8 cellular contexts compared by ENCODE assay signal in genomic region chr14:55089547-55090153, GRCh38. TPM values are rescaled to one million over a fixed set of nuclear protein-coding genes. Genes with fewer than 3 reads are reported as not detected.
DNase-seq lines count a peak whose midpoint lies in the region; ATAC-seq, FAIRE-seq and TF ChIP-seq lines count a peak whose summit lies in the region.
"Not testable (repeated sequence)": the region's sequence is repeated elsewhere in the genome, so short reads cannot be mapped to it uniquely, and the experiment has no call there.

No MANE protein-coding gene starts in this region.

- H3K4me3 Mint-ChIP-seq in CD4-positive, CD25-positive, alpha-beta regulatory T cell: not testable (repeated sequence)

- H3K36me3 Mint-ChIP-seq in CD4-positive, CD25-positive, alpha-beta regulatory T cell: not testable (repeated sequence)

- H3K4me1 Mint-ChIP-seq in CD4-positive, CD25-positive, alpha-beta regulatory T cell: peaks cover 8 to 21% (median 12%) of the 10 kb centered on the region in 4 donors

- CTCF ChIA-PET in HepG2 (lab: Yijun Ruan, JAX; ENCODE audit: low intra/inter-chr PET ratio, low total read pairs): interaction anchor here (3.2 kb wide), 1 partner anchor 70 kb away, joined by 74 read pairs; no protein-coding TSS in a partner anchor

- H3K4me1 ChIP-seq in CD4-positive, CD25-positive, alpha-beta regulatory T cell (ENCODE audit: control insufficient read depth, insufficient read depth, low read length, poor library complexity, severe bottlenecking); HepG2 (ENCODE audit: insufficient read depth, low read length): not testable (repeated sequence)

- not testable (repeated sequence) for H3K9me3 ChIP-seq in CD4-positive, CD25-positive, alpha-beta regulatory T cell (ENCODE audit: control insufficient read depth in 2 of 2, low read length in 2 of 2); HepG2 (ENCODE audit: low read length)

- H3K9ac ChIP-seq in HepG2 (ENCODE audit: insufficient read depth, low read depth, low read length): not testable (repeated sequence)

- peak; percentile 82 for TF ChIP-seq RAD21 in HepG2 (CRISPR knock-in tag; IDR thresholded peaks at IDR 0.05)

- H3K27ac Mint-ChIP-seq in CD4-positive, CD25-positive, alpha-beta regulatory T cell: peak overlapping the region in 2 of 3 donors; percentile 49 to 71

- ATAC-seq in CD4-positive, CD25-positive, alpha-beta regulatory T cell (ENCODE audit: low read depth in 2 of 2): peak; percentile 94 to 98
- ATAC-seq in GM19455 (IDR thresholded peaks at IDR 0.05; ENCODE audit: unreplicated experiment): peak; percentile 75
- peak; percentile 95 for ATAC-seq in HepG2

- H3K27ac ChIP-seq in CD4-positive, CD25-positive, alpha-beta regulatory T cell (ENCODE audit: insufficient read depth, low read length, poor library complexity, severe bottlenecking); HepG2 (ENCODE audit: extremely low read length, insufficient read depth, low read length): not testable (repeated sequence)

- not testable (repeated sequence) for TF ChIP-seq POLR2A in HepG2 (IDR thresholded peaks at IDR 0.05; ENCODE audit: insufficient read depth in 1 of 2, low read depth in 2 of 2, low read length in 2 of 2)

- POLR2A ChIA-PET in HepG2 (lab: Yijun Ruan, JAX): interaction anchor here (0.6 kb wide), 1 partner anchor 70 kb away, joined by 4 read pairs; no protein-coding TSS in a partner anchor

- peak overlapping the region; percentile 24 for H3K4me3 ChIP-seq in CD4-positive, CD25-positive, alpha-beta regulatory T cell (ENCODE audit: low read depth, low read length)
- H3K4me3 ChIP-seq in HepG2 (replicated peaks in 1 of 3; ENCODE audit: insufficient read depth in 1 of 3, low read depth in 2 of 3, low read length in 3 of 3): 0 out of 6 replicates have a peak overlapping the region, but pooled peaks of 1 of the 3 experiments have one; percentile 33

- peak overlapping the region; percentile 83 for H2AFZ ChIP-seq in HepG2 (ENCODE audit: low read length)

- not testable (repeated sequence) for TF ChIP-seq EP300 in HepG2 (IDR thresholded peaks at IDR 0.05; ENCODE audit: low read depth in 2 of 2, low read length in 2 of 2); HepG2 (CRISPR knock-in tag; IDR thresholded peaks at IDR 0.05; ENCODE audit: borderline replicate concordance)

- not testable (repeated sequence) for H3K9me3 Mint-ChIP-seq in CD4-positive, CD25-positive, alpha-beta regulatory T cell

- H4K20me1 ChIP-seq in HepG2 (ENCODE audit: insufficient read depth, low read length): not testable (repeated sequence)

- not testable (repeated sequence) for H3K79me2 ChIP-seq in HepG2 (ENCODE audit: insufficient read depth, low read length)

- peak overlapping the region; percentile 67 for H3K4me2 ChIP-seq in HepG2 (ENCODE audit: low read depth, low read length)

- FAIRE-seq in HepG2 (lab: Jason Lieb, UNC): peak; percentile 83

- not testable (repeated sequence) for H3K36me3 ChIP-seq in CD4-positive, CD25-positive, alpha-beta regulatory T cell (ENCODE audit: control insufficient read depth, insufficient read depth, low read length); HepG2 (replicated peaks in 1 of 2; ENCODE audit: control insufficient read depth in 1 of 2, insufficient read depth in 2 of 2, low read length in 2 of 2)

- 37% methylated on average over 13 of the region's 13 CpGs for WGBS in HepG2 (ENCODE audit: low lambda C conversion rate)

- BruUV-seq in HepG2 (replicated peaks; lab: Mats Ljungman, UMichigan): not testable (repeated sequence)

- peak; percentile 62 to 87 (median 74) for DNase-seq in CD4-positive, CD25-positive, alpha-beta regulatory T cell
- DNase-seq in HT-29 (ENCODE audit: low spot score): peak; percentile 84
- peak; percentile 10 for DNase-seq in NCI-H82 treated with DMSO at 0.1 percent for 48 hours (lab: John Stamatoyannopoulos, UW; ENCODE audit: unreplicated experiment)
- DNase-seq in activated CD4-positive, alpha-beta T cell treated with anti-CD3 and anti-CD28 coated beads, Interleukin-2, amount 50 U/mL, for 24 hours (ENCODE audit: low read depth in 1 of 2, low spot score in 1 of 2): peak; percentile 44 to 68
- peak; percentile 77 for DNase-seq in dedifferentiated amniotic fluid mesenchymal stem cell (ENCODE audit: extremely low spot score)
- peak; percentile 62 for DNase-seq in HepG2 (ENCODE audit: low spot score)
- peak; percentile 80 for DNase-seq in stimulated activated CD4-positive, alpha-beta T cell treated with anti-CD3 and anti-CD28 coated beads, Interleukin-4, amount 100 ng/mL, for 24 hours

- TF ChIP-seq CTCF in HepG2 (CRISPR knock-in tag; IDR thresholded peaks at IDR 0.05): peak; percentile 88

- in situ Hi-C loops in HepG2 (cut with HindIII; ENCODE audit: extremely low pct_ligation_motif_present, low pct_unique_long_range_greater_than_20kb): loop anchor here (5.0 kb wide), 1 partner anchor 68 kb away; no protein-coding TSS in a partner anchor

- H3K27me3 ChIP-seq in CD4-positive, CD25-positive, alpha-beta regulatory T cell (ENCODE audit: control insufficient read depth, insufficient read depth, low read length); HepG2 (ENCODE audit: control insufficient read depth in 1 of 2, insufficient read depth in 2 of 2, low read length in 2 of 2): not testable (repeated sequence)

- intact Hi-C loops in HepG2 (cut with micrococcal nuclease; ENCODE audit: unreplicated experiment): loop anchor here (1.0 kb wide), 2 partner anchors 40 to 72 kb away; partner anchors contain the start of gene LGALS3

- H3K27me3 Mint-ChIP-seq in CD4-positive, CD25-positive, alpha-beta regulatory T cell: not testable (repeated sequence)

TF ChIP-seq in HepG2, 621 proteins besides CTCF, POLR2A, EP300 and RAD21 (continues in another document):
- TF ChIP-seq MIXL1 (CRISPR knock-in tag; IDR thresholded peaks at IDR 0.05) (0 out of 2 replicates have a peak, but pooled peaks have one; percentile 48), SAP130 (CRISPR knock-in tag; IDR thresholded peaks at IDR 0.05; ENCODE audit: low read depth) (peak; percentile 22; the same call in 1 of the 2 replicates)

RNA-seq across cellular contexts. Expression of gene MAPK1IP1L, which starts 38.2 kb away (rescaled TPM):
- total RNA-seq in CD4-positive, CD25-positive, alpha-beta regulatory T cell: 193 TPM
- polyA plus RNA-seq in CD4-positive, CD25-positive, alpha-beta regulatory T cell: 100 to 1,000 TPM in 2 of 4 donors, 10 to 100 TPM in 2; 97.1 to 129 (median 101) TPM
- 15.9 and 29.5 TPM in 2 replicates for total RNA-seq in HT-29 (2014; rRNA removed; shearing (Covaris generic))
- total RNA-seq in HepG2 (2016; rRNA removed; fragmentation: Illumina TruSeq; extraction: Trizol): 27.8 and 34.7 TPM in 2 replicates
- total RNA-seq in HepG2 (2016; cell fraction: cytosol; rRNA removed; fragmentation: Illumina TruSeq; extraction: Trizol; ENCODE audit: low read depth): 2.8 and 4.2 TPM in 2 replicates
- 29.3 and 32.0 TPM in 2 replicates for total RNA-seq in HepG2 (2016; cell fraction: insoluble cytoplasmic fraction; rRNA removed; fragmentation: Illumina TruSeq; extraction: Trizol)
- total RNA-seq in HepG2 (2016; cell fraction: membrane; rRNA removed; fragmentation: Illumina TruSeq; extraction: Trizol): 12.6 and 12.7 TPM in 2 replicates
- 17.7 and 20.5 TPM in 2 replicates for total RNA-seq in HepG2 (2016; cell fraction: nucleus; rRNA removed; fragmentation: Illumina TruSeq; extraction: Trizol)
- polyA plus RNA-seq in HepG2 (2011; rRNA removed): 68.4 and 75.0 TPM in 2 replicates
- polyA plus RNA-seq in HepG2 (2011; cell fraction: cytosol; rRNA removed): 61.6 and 93.2 TPM in 2 replicates
- 45.3 and 52.4 TPM in 2 replicates for polyA plus RNA-seq in HepG2 (2011; cell fraction: nucleus; rRNA removed)
- 33.3 and 36.8 TPM in 2 replicates for polyA plus RNA-seq in HepG2 (2012)
- polyA plus RNA-seq in HepG2 (2016; cell fraction: cytosol; fragmentation: Illumina TruSeq; extraction: Trizol; ENCODE audit: low read depth): 5.4 and 5.8 TPM in 2 replicates
- polyA plus RNA-seq in HepG2 (2016; cell fraction: insoluble cytoplasmic fraction; fragmentation: Illumina TruSeq; extraction: Trizol; ENCODE audit: low read depth): 79.6 and 99.5 TPM in 2 replicates
- 15.8 and 16.6 TPM in 2 replicates for polyA plus RNA-seq in HepG2 (2016; cell fraction: membrane; fragmentation: Illumina TruSeq; extraction: Trizol; ENCODE audit: low read depth)
- polyA plus RNA-seq in HepG2 (2016; cell fraction: nucleus; fragmentation: Illumina TruSeq; extraction: Trizol; ENCODE audit: insufficient read depth, low read depth): 51.2 and 62.0 TPM in 2 replicates
- polyA minus RNA-seq in HepG2 (2011; rRNA and poly(A)+ RNA removed; ENCODE audit: low replicate concordance): 301 and 575 TPM in 2 replicates
- 97.3 and 111 TPM in 2 replicates for polyA minus RNA-seq in HepG2 (2011; cell fraction: cytosol; rRNA and poly(A)+ RNA removed)
- polyA minus RNA-seq in HepG2 (2011; cell fraction: nucleus; rRNA and poly(A)+ RNA removed): 22.1 and 23.1 TPM in 2 replicates

RNA-seq across cellular contexts. Expression of gene LGALS3, which starts 39.4 kb away (rescaled TPM):
- total RNA-seq in CD4-positive, CD25-positive, alpha-beta regulatory T cell: 58.6 TPM
- polyA plus RNA-seq in CD4-positive, CD25-positive, alpha-beta regulatory T cell: 100 to 1,000 TPM; 163 to 313 (median 194) TPM
- total RNA-seq in HT-29 (2014; rRNA removed; shearing (Covaris generic)): 165 and 178 TPM in 2 replicates
- 5.0 and 6.3 TPM in 2 replicates for total RNA-seq in HepG2 (2016; rRNA removed; fragmentation: Illumina TruSeq; extraction: Trizol)
- 2.6 and 3.6 TPM in 2 replicates for total RNA-seq in HepG2 (2016; cell fraction: cytosol; rRNA removed; fragmentation: Illumina TruSeq; extraction: Trizol; ENCODE audit: low read depth)
- total RNA-seq in HepG2 (2016; cell fraction: insoluble cytoplasmic fraction; rRNA removed; fragmentation: Illumina TruSeq; extraction: Trizol): 6.6 and 7.4 TPM in 2 replicates
- total RNA-seq in HepG2 (2016; cell fraction: membrane; rRNA removed; fragmentation: Illumina TruSeq; extraction: Trizol): 2.7 and 2.8 TPM in 2 replicates
- 2.9 TPM in 2 replicates for total RNA-seq in HepG2 (2016; cell fraction: nucleus; rRNA removed; fragmentation: Illumina TruSeq; extraction: Trizol)
- polyA plus RNA-seq in HepG2 (2011; rRNA removed): 92.2 and 97.4 TPM in 2 replicates
- polyA plus RNA-seq in HepG2 (2011; cell fraction: cytosol; rRNA removed): 78.8 and 85.7 TPM in 2 replicates
- polyA plus RNA-seq in HepG2 (2011; cell fraction: nucleus; rRNA removed): 48.6 and 48.9 TPM in 2 replicates
- polyA plus RNA-seq in HepG2 (2012): 16.0 and 39.9 TPM in 2 replicates
- polyA plus RNA-seq in HepG2 (2016; cell fraction: cytosol; fragmentation: Illumina TruSeq; extraction: Trizol; ENCODE audit: low read depth): 5.0 and 5.9 TPM in 2 replicates
- polyA plus RNA-seq in HepG2 (2016; cell fraction: insoluble cytoplasmic fraction; fragmentation: Illumina TruSeq; extraction: Trizol; ENCODE audit: low read depth): 10.5 and 10.8 TPM in 2 replicates
- 3.3 TPM in 2 replicates for polyA plus RNA-seq in HepG2 (2016; cell fraction: membrane; fragmentation: Illumina TruSeq; extraction: Trizol; ENCODE audit: low read depth)
- 6.0 and 6.6 TPM in 2 replicates for polyA plus RNA-seq in HepG2 (2016; cell fraction: nucleus; fragmentation: Illumina TruSeq; extraction: Trizol; ENCODE audit: insufficient read depth, low read depth)
- polyA minus RNA-seq in HepG2 (2011; rRNA and poly(A)+ RNA removed; ENCODE audit: low replicate concordance): 42.0 and 143 TPM in 2 replicates
- polyA minus RNA-seq in HepG2 (2011; cell fraction: cytosol; rRNA and poly(A)+ RNA removed): 30.7 and 33.1 TPM in 2 replicates
- 12.0 and 17.0 TPM in 2 replicates for polyA minus RNA-seq in HepG2 (2011; cell fraction: nucleus; rRNA and poly(A)+ RNA removed)

Comparison
In these comparisons a context has a peak if more than half of its experiments do, and no peak if none do; other contexts are left out.
1. DNase-seq: peak in every context shown above with its lines; median percentile 84 in HT-29; 80 in stimulated activated CD4-positive, alpha-beta T cell treated with anti-CD3 and anti-CD28 coated beads, Interleukin-4, amount 100 ng/mL, for 24 hours; 77 in dedifferentiated amniotic fluid mesenchymal stem cell; 74 in CD4-positive, CD25-positive, alpha-beta regulatory T cell; 62 in HepG2; 56 in activated CD4-positive, alpha-beta T cell treated with anti-CD3 and anti-CD28 coated beads, Interleukin-2, amount 50 U/mL, for 24 hours; 10 in NCI-H82 treated with DMSO at 0.1 percent for 48 hours.